ENCODE assay signal across 11 cellular contexts in the genomic region with DNA sequence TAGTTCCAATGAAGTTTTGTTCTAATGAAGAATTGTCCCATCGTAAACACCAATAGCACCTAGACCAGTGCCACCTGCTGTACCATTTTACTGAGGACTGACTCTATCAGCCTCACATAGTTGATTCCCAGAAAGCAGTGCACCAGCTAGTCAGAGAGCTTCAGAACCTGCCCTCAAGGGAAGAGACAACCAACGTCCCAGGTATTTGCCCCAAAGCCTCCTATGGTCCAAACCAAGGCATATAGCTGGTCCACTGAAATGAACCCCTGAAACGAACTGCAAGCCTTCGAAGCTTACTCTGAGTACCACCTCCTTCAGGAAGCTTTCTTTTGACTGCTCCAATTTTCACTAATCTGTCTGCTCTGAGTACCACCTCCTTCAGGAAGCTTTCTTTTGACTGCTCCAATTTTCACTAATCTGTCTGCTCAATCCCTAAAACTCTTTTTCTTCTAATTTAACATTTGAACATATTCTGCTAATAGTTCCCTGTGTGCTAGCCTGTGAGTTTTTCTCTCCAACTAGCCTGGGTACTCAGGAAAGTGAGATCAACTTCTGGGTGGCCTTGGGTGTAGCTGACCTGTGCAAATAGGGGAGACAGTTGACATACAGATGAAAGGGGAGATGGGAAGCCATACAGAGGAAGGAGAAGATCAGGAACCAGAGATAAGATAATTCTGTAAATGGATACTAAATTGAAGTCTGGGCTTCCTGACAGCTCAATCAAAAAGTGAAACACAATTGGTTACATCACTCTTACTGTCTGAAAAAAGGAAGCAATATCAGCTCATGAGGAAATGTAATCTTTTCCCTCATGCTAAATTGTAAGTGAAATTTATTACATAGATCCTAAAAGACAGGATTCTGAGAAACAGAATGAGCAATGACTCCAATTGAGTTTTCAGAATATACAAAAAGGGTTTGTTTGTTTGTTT. TPM values are rescaled to one million over a fixed set of nuclear protein-coding genes. Genes with fewer than 3 reads are reported as not detected.
DNase-seq lines count a peak whose midpoint lies in the region; ATAC-seq, FAIRE-seq and TF ChIP-seq lines count a peak whose summit lies in the region.
"Had no signal": no experiment of that assay in that cellular context is flagged by ENCODE, and none has a peak within 500 bp of the region (broad histone marks: within the 10 kb centered on the region; RNA-seq: fewer than 3 reads in every experiment).

No MANE protein-coding gene starts in this region.

- no peak for FAIRE-seq in K562 (lab: Jason Lieb, UNC)
- FAIRE-seq: kidney had no signal

- no peaks in the 10 kb centered on the region for H3K79me2 ChIP-seq in PC-3 (ENCODE audit: low read length)
- H3K79me2 ChIP-seq in K562 (ENCODE audit: control insufficient read depth, insufficient read depth, low read length) = no peaks in the 10 kb centered on the region

- H3K27ac ChIP-seq in A673 (ENCODE audit: low read depth, low read length, poor library complexity, severe bottlenecking) = peak overlapping the region; percentile 58
- peak overlapping the region; percentile 70 for H3K27ac ChIP-seq in PC-3 (ENCODE audit: low read length)
- no peak overlapping the region for H3K27ac ChIP-seq in K562 (ENCODE audit: extremely low read depth, low read depth, low read length)

- H3F3A ChIP-seq in PC-3 (ENCODE audit: low read length, unreplicated experiment) = peaks cover 2% of the 10 kb centered on the region

- peaks cover 85% of the 10 kb centered on the region for H3K4me1 ChIP-seq in A673 (ENCODE audit: insufficient read depth, low read length, poor library complexity, severe bottlenecking)
- H3K4me1 ChIP-seq in PC-3 (ENCODE audit: insufficient read depth, low read length) = peaks cover 65% of the 10 kb centered on the region
- peaks cover 7 to 8% of the 10 kb centered on the region in 2 experiments for H3K4me1 ChIP-seq in K562 (replicated peaks in 1 of 2; ENCODE audit: control insufficient read depth in 2 of 2, insufficient read depth in 2 of 2, low read length in 2 of 2)

- POLR2A ChIA-PET in A673 (lab: Charles Lee; ENCODE audit: low non-redundant PET) = interaction anchor here (0.5 to 0.6 kb wide), 2 partner anchors 48 to 184 kb away, joined by 3 read pairs; no protein-coding TSS in a partner anchor
- POLR2A ChIA-PET in PC-3 (lab: Charles Lee; ENCODE audit: unreplicated experiment) = no interaction called here
- POLR2A ChIA-PET in K562 (lab: Yijun Ruan, JAX) = interaction anchor here (1.1 to 2.0 kb wide), 2 partner anchors 11 to 21 kb away, joined by 4 to 6 read pairs; no protein-coding TSS in a partner anchor

- H3K36me3 ChIP-seq in A673 (ENCODE audit: insufficient read depth, low read length, poor library complexity, severe bottlenecking) = no peaks in the 10 kb centered on the region
- H3K36me3 ChIP-seq in PC-3 (ENCODE audit: low read depth, low read length) = no peaks in the 10 kb centered on the region
- no peaks in the 10 kb centered on the region for H3K36me3 ChIP-seq in K562 (ENCODE audit: control insufficient read depth, insufficient read depth, low read length)

- intact Hi-C loops in A673 (cut with micrococcal nuclease; ENCODE audit: unreplicated experiment) (no loop called here), PC-3 (cut with micrococcal nuclease) (no loop called here), K562 (cut with micrococcal nuclease) (no loop called here), head of caudate nucleus (cut with DNase I) (no loop called here)

- TF ChIP-seq EP300 in K562 (IDR thresholded peaks at IDR 0.05; ENCODE audit: low read length) = no peak

- H2AFZ ChIP-seq in PC-3 (ENCODE audit: low read length) (no peak overlapping the region), K562 (ENCODE audit: low read depth, low read length) (no peak overlapping the region)

- no peak for TF ChIP-seq CTCF in A673 (conservative IDR thresholded peaks at IDR 0.05; ENCODE audit: low read depth, low read length)
- no peak for TF ChIP-seq CTCF in GM12865 (IDR thresholded peaks at IDR 0.05; ENCODE audit: insufficient read depth, low read depth, low read length, missing control alignments)
- TF ChIP-seq CTCF in PC-3 (conservative IDR thresholded peaks at IDR 0.05; ENCODE audit: low read depth, low read length) = no peak
- TF ChIP-seq CTCF in K562 (IDR thresholded peaks at IDR 0.05 in 2 of 3, conservative IDR thresholded peaks at IDR 0.05 in 1 of 3; ENCODE audit: insufficient read depth in 2 of 3, low read depth in 1 of 3, low read length in 3 of 3) = no peak

- H3K4me2 ChIP-seq in PC-3 (ENCODE audit: low read length) (peak overlapping the region; percentile 11; the same call in 1 of the 2 replicates), K562 (ENCODE audit: insufficient read depth, low read length) (no peak overlapping the region)

- peak; percentile 37 for DNase-seq in A673 (ENCODE audit: low spot score)
- DNase-seq in GM12865 (ENCODE audit: low read depth) = peak; percentile 20
- no peak for DNase-seq in PC-3
- no peak for DNase-seq in K562 (ENCODE audit: extremely low read depth in 1 of 4, low spot score in 3 of 4)
- DNase-seq in DMS153 treated with DMSO at 0.1 percent for 48 hours (lab: John Stamatoyannopoulos, UW; ENCODE audit: unreplicated experiment) = no peak
- DNase-seq in HCEC 1CT = no peak
- no peak for DNase-seq in head of caudate nucleus
- DNase-seq: COR-L47; kidney; stimulated activated naive CD4-positive, alpha-beta T cell treated with Interleukin-2 at 50 U/mL for 16 hours had no signal

- no peak for ATAC-seq in PC-3
- no peak for ATAC-seq in K562
- ATAC-seq in HG03457 (IDR thresholded peaks at IDR 0.05; ENCODE audit: unreplicated experiment) = no peak

- TF ChIP-seq RAD21 in K562 (CRISPR knock-in tag; conservative IDR thresholded peaks at IDR 0.05 in 1 of 2, IDR thresholded peaks at IDR 0.05 in 1 of 2) = no peak

- no TSS peak for BruUV-seq in A673 (replicated peaks; lab: Mats Ljungman, UMichigan)
- no TSS peak for BruUV-seq in PC-3 (replicated peaks; lab: Mats Ljungman, UMichigan)
- BruUV-seq in K562 (replicated peaks; lab: Mats Ljungman, UMichigan) = no TSS peak

- 0 out of 2 replicates have a peak overlapping the region, but pooled peaks have one; percentile 16 for H3K9ac ChIP-seq in PC-3 (ENCODE audit: low read length)
- no peak overlapping the region for H3K9ac ChIP-seq in K562 (ENCODE audit: insufficient read depth in 1 of 2, low read depth in 2 of 2, low read length in 2 of 2)

- no peaks in the 10 kb centered on the region for H3K27me3 ChIP-seq in A673 (replicated peaks; ENCODE audit: insufficient read depth, low read depth, low read length, poor library complexity)
- H3K27me3 ChIP-seq in PC-3 (ENCODE audit: low read length) = no peaks in the 10 kb centered on the region
- H3K27me3 ChIP-seq in K562 (ENCODE audit: control insufficient read depth in 2 of 2, insufficient read depth in 2 of 2, low read length in 2 of 2) = 0 out of 5 replicates have a peak, but pooled peaks cover 0 to 3% of the 10 kb centered on the region in 2 experiments

- no peaks in the 10 kb centered on the region for H3K9me3 ChIP-seq in A673 (ENCODE audit: low read depth, low read length, poor library complexity, severe bottlenecking)
- no peaks in the 10 kb centered on the region for H3K9me3 ChIP-seq in PC-3 (ENCODE audit: low read length)
- no peaks in the 10 kb centered on the region for H3K9me3 ChIP-seq in K562 (replicated peaks; ENCODE audit: control insufficient read depth, insufficient read depth, low read depth, low read length)

- no peaks in the 10 kb centered on the region for H3K9me2 ChIP-seq in PC-3 (replicated peaks; ENCODE audit: low read length)

- H3K9me1 ChIP-seq in K562 (ENCODE audit: control insufficient read depth, insufficient read depth, low read length) = no peaks in the 10 kb centered on the region

- H4K20me1 ChIP-seq in PC-3 (ENCODE audit: low read length) (no peaks in the 10 kb centered on the region), K562 (replicated peaks; ENCODE audit: control insufficient read depth, insufficient read depth, low read length) (no peaks in the 10 kb centered on the region)

- no peak for TF ChIP-seq POLR2A in K562 (conservative IDR thresholded peaks at IDR 0.05)

- CTCF ChIA-PET in A673 (lab: Charles Lee) (no interaction called here), PC-3 (lab: Charles Lee) (no interaction called here), K562 (lab: Yijun Ruan, JAX; ENCODE audit: low intra/inter-chr PET ratio) (interaction anchor here (1.0 kb wide), 1 partner anchor 26 kb away, joined by 3 read pairs; no protein-coding TSS in a partner anchor)

- 10% methylated on average over 4 of the region's 4 CpGs for WGBS in K562 (ENCODE audit: insufficient coverage, low coverage, missing lambda C conversion rate)

- H3K4me3 ChIP-seq in A673 (ENCODE audit: low read depth, low read length, poor library complexity, severe bottlenecking) (no peak overlapping the region), GM12865 (ENCODE audit: low read depth, low read length) (no peak overlapping the region), PC-3 (ENCODE audit: low read length) (no peak overlapping the region), K562 (no peak overlapping the region)

- in situ Hi-C loops in K562 (cut with MboI) = no loop called here

TF ChIP-seq in K562, 482 proteins besides CTCF, POLR2A, EP300 and RAD21 (continues in another document):
- TF ChIP-seq CTBP1 (IDR thresholded peaks at IDR 0.05; ENCODE audit: borderline replicate concordance) = peak; percentile 38; the same call in 1 of the 2 replicates

RNA-seq across cellular contexts. Expression of a gene that starts 33.5 kb away (rescaled TPM):
- total RNA-seq in A673 (2021) (93.7 and 103 TPM in 2 replicates), PC-3 (2014; rRNA removed) (38.1 and 38.3 TPM in 2 replicates), K562 (2014; rRNA removed) (27.9 and 28.0 TPM in 2 replicates), K562 (2014; rRNA removed; fragmentation: Illumina TruSeq; extraction: Trizol) (37.7 and 41.6 TPM in 2 replicates), K562 (2015; rRNA removed; fragmentation: Illumina TruSeq; extraction: Trizol) (35.1 and 36.5 TPM in 2 replicates), K562 (2021) (40.7 and 44.5 TPM in 2 replicates)
- 36.7 and 94.3 TPM in 2 replicates for total RNA-seq in K562 (2011; cell fraction: chromatin; rRNA removed; ENCODE audit: low replicate concordance)
- 17.5 and 23.4 TPM in 2 replicates for total RNA-seq in K562 (2011; cell fraction: nucleolus; rRNA removed)
- total RNA-seq in K562 (2011; cell fraction: nucleoplasm; rRNA removed) = 36.4 and 54.7 TPM in 2 replicates
- polyA plus RNA-seq in K562 (2011; rRNA removed) (37.5 and 48.3 TPM in 2 replicates), K562 (2014; fragmentation: Illumina TruSeq; extraction: Trizol) (29.6 and 36.6 TPM in 2 replicates), K562 (2014; fragmentation: Nextera tagmentation; extraction: Ambion mirVana) (10 to 100 TPM; 14.7 to 15.6 TPM), K562 (2014; rRNA removed) (20.7 and 22.0 TPM in 2 replicates)
- polyA plus RNA-seq in K562 (2011; cell fraction: cytosol; rRNA removed) = 13.4 and 22.4 TPM in 2 replicates
- 44.3 and 44.7 TPM in 2 replicates for polyA plus RNA-seq in K562 (2011; cell fraction: nucleus; rRNA removed)
- polyA plus RNA-seq in K562 (2012) = 14.8 and 21.1 TPM in 2 replicates
- polyA minus RNA-seq in K562 (2011; rRNA and poly(A)+ RNA removed) = 74.0 and 88.5 TPM in 2 replicates
- polyA minus RNA-seq in K562 (2011; cell fraction: cytosol; rRNA and poly(A)+ RNA removed) = 21.9 and 24.6 TPM in 2 replicates
- 26.9 and 36.1 TPM in 2 replicates for polyA minus RNA-seq in K562 (2011; cell fraction: nucleus; rRNA and poly(A)+ RNA removed)

Comparison
In these comparisons a context has a peak if more than half of its experiments do, and no peak if none do; other contexts are left out.
1. DNase-seq: peak in A673 (single experiment) and GM12865 (single experiment); none in PC-3 (single experiment), K562 (0 of 4), DMS153 treated with DMSO at 0.1 percent for 48 hours (single experiment), HCEC 1CT (single experiment) and head of caudate nucleus (0 of 42).